ENCODE assay signal across 13 cellular contexts in the genomic region with DNA sequence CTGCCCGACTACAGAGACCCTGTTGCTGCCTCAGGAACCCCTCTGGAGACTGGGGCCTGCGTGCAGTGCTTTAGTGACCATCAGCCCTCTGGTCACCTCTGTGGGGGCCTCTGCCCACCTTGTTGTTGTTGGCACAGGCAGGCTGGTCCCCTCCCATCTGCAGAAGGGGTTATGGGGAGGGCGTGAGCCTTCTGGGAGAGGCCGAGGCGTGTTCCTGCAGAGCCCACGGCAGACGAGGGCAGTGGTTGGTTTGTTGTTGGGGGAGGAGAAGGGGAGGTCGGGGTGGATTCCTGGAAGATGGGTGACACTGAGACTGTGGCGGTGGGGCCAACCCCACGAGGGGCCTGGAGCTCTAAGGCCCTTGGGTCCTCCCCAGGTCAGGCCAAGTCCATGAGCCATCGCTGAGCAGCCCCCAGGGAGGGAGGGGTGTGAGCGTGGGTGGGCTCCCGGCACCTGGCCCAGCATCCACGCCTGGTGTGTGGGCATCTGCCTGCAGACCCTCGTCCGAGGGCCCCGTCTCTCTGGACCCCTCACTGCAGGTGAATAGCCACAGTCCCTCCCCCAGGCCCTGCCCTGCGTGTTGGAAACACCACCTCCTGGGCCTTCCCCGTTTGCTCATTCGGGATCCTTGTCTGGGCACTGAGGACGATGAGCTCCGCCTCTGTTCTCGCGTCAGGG.
"Had no signal": no experiment of that assay in that cellular context is flagged by ENCODE, and none has a peak within 500 bp of the region (broad histone marks: within the 10 kb centered on the region; RNA-seq: fewer than 3 reads in every experiment).

No MANE protein-coding gene starts in this region.

- H3K27me3 ChIP-seq: stomach, tibial artery, vagina had no signal

- H3K27ac ChIP-seq: tibial artery, vagina had no signal

- H3K27ac Mint-ChIP-seq: activated T-helper 1 cell treated with anti-CD3 and anti-CD28 coated beads, Interleukin-12 subunit alpha, Interleukin-12 subunit beta, Interleukin-2, Interleukin-4 antibody, amounts not matched to agents 30 ng/mL and 10 ng/mL and 1 ng/mL, durations not matched to agents 14 hours and 24 hours and 36 hours; T-helper 1 cell treated with Interleukin-12 subunit alpha and Interleukin-12 subunit beta and Interleukin-4 antibody, amounts not matched to agents 30 μg/mL and 1 μg/mL, for 36 hours had no signal

- H3K9me3 ChIP-seq: stomach, vagina had no signal

- H3K4me3 ChIP-seq: stomach, tibial artery, vagina had no signal

- ATAC-seq: natural killer cell treated with Interleukin-12 subunit alpha and Interleukin-12 subunit beta and Interleukin-15 and Interleukin-18, amount 100 ng/mL, for 72 hours had no signal

- FAIRE-seq: astrocyte had no signal

- H3K4me3 Mint-ChIP-seq: activated T-helper 1 cell treated with anti-CD3 and anti-CD28 coated beads, Interleukin-12 subunit alpha, Interleukin-12 subunit beta, Interleukin-2, Interleukin-4 antibody, amounts not matched to agents 30 ng/mL and 10 ng/mL and 1 ng/mL, durations not matched to agents 14 hours and 24 hours and 36 hours; natural killer cell treated with Interleukin-12 subunit alpha and Interleukin-12 subunit beta and Interleukin-15 and Interleukin-18, amount 100 ng/mL, for 72 hours; T-helper 1 cell treated with Interleukin-12 subunit alpha and Interleukin-12 subunit beta and Interleukin-4 antibody, amounts not matched to agents 30 μg/mL and 1 μg/mL, for 36 hours had no signal

- DNase-seq: activated CD4-positive, alpha-beta T cell treated with anti-CD3 and anti-CD28 coated beads for 48 hours; activated naive CD4-positive, alpha-beta T cell; mammary epithelial cell; occipital lobe; stimulated activated CD4-positive, alpha-beta T cell treated with anti-CD3 and anti-CD28 coated beads, Interleukin-4, amount 100 ng/mL, for 1 hour; stimulated activated CD8-positive, alpha-beta memory T cell treated with anti-CD3 and anti-CD28 coated beads, Interleukin-4, amount 100 ng/mL, for 48 hours; stomach; tibial artery had no signal
